In genomic region chr1:78607334-78607927, GRCh38 we compare ENCODE assay signal across 8 cellular contexts. TPM values are rescaled to one million over a fixed set of nuclear protein-coding genes. Genes with fewer than 3 reads are reported as not detected.
DNase-seq lines count a peak whose midpoint lies in the region; ATAC-seq and TF ChIP-seq lines count a peak whose summit lies in the region.

No MANE protein-coding gene starts in this region.

- ATAC-seq in omental fat pad (ENCODE audit: low FRiP score) (no peak), HG02938 (IDR thresholded peaks at IDR 0.05; ENCODE audit: unreplicated experiment) (no peak), GM19395 (IDR thresholded peaks at IDR 0.05; ENCODE audit: unreplicated experiment) (no peak)

- DNase-seq in EH (ENCODE audit: low read depth) (peak; percentile 45), LHCN-M2 (ENCODE audit: low read depth) (peak; percentile 38), astrocyte of the spinal cord (ENCODE audit: low read depth, low spot score) (peak; percentile 61), midbrain (lab: John Stamatoyannopoulos, UW) (peak; percentile 23), omental fat pad (ENCODE audit: low spot score) (no peak), NCI-H1436 (lab: John Stamatoyannopoulos, UW) (no peak)

- in situ Hi-C loops in astrocyte of the spinal cord (cut with HindIII; ENCODE audit: low sequenced_read_pairs) = no loop called here

- TF ChIP-seq CTCF in astrocyte of the spinal cord (IDR thresholded peaks at IDR 0.05; ENCODE audit: low read depth, low read length) (peak; percentile 39), omental fat pad (IDR thresholded peaks at IDR 0.05) (no peak)

- H3K4me3 ChIP-seq in astrocyte of the spinal cord (ENCODE audit: low read depth, low read length) = no peak overlapping the region

RNA-seq across cellular contexts. Expression of gene IFI44L, which starts 12.8 kb away (rescaled TPM):
- 14.7 and 26.2 TPM in 2 replicates for total RNA-seq in LHCN-M2 (2014; rRNA removed)
- 0.73 TPM for polyA plus RNA-seq in LHCN-M2 (2012)
- total RNA-seq in omental fat pad = 10 to 100 TPM in 2 of 4 donors, 1 to 10 TPM in 2; 5.5 to 80.7 (median 11.2) TPM

RNA-seq across cellular contexts. Expression of gene IFI44, which starts 42.2 kb away (rescaled TPM):
- total RNA-seq in LHCN-M2 (2014; rRNA removed) (92.2 and 115 TPM in 2 replicates), omental fat pad (10 to 100 TPM; 16.2 to 78.2 (median 20.2) TPM)
- 24.0 TPM for polyA plus RNA-seq in LHCN-M2 (2012)

Comparison
In these comparisons a context has a peak if more than half of its experiments do, and no peak if none do; other contexts are left out.
1. DNase-seq: peak in EH (single experiment), LHCN-M2 (single experiment), astrocyte of the spinal cord (single experiment) and midbrain (single experiment); none in omental fat pad (single experiment) and NCI-H1436 (single experiment).